ENCODE assay signal across 23 cellular contexts in genomic region chr10:30855131-30855530, GRCh38.
DNase-seq lines count a peak whose midpoint lies in the region; ATAC-seq, FAIRE-seq and TF ChIP-seq lines count a peak whose summit lies in the region.
"Had no signal": no experiment of that assay in that cellular context is flagged by ENCODE, and none has a peak within 500 bp of the region (broad histone marks: within the 10 kb centered on the region; RNA-seq: fewer than 3 reads in every experiment).

No MANE protein-coding gene starts in this region.

- no peak overlapping the region for H2BK12ac ChIP-seq in mesenchymal stem cell (ENCODE audit: low read length in 2 of 2)

- no peaks in the 10 kb centered on the region for H3K9me3 ChIP-seq in mesenchymal stem cell (ENCODE audit: control insufficient read depth, low read length)
- no peaks in the 10 kb centered on the region for H3K9me3 ChIP-seq in testis
- H3K9me3 ChIP-seq: BLaER1, SJSA1 had no signal

- no peaks in the 10 kb centered on the region for H3K27me3 ChIP-seq in mesenchymal stem cell (ENCODE audit: control insufficient read depth in 1 of 2, insufficient read depth in 1 of 2, low read length in 2 of 2)
- H3K27me3 ChIP-seq in testis: no peaks in the 10 kb centered on the region
- H3K27me3 ChIP-seq: BLaER1, SJSA1 had no signal

- TF ChIP-seq POLR2A in H54 (IDR thresholded peaks at IDR 0.05; ENCODE audit: low read depth, low read length) (no peak), NB4 (IDR thresholded peaks at IDR 0.05; ENCODE audit: extremely low read depth, insufficient read length) (no peak), testis (IDR thresholded peaks at IDR 0.05) (no peak)

- no peak overlapping the region for H2BK120ac ChIP-seq in mesenchymal stem cell (ENCODE audit: low read depth, low read length)

- H3K14ac ChIP-seq in mesenchymal stem cell (ENCODE audit: low read length in 2 of 2): no peak overlapping the region

- no peak for ATAC-seq in HG02610 (IDR thresholded peaks at IDR 0.05; ENCODE audit: unreplicated experiment)
- ATAC-seq: HepG2, K562 had no signal

- H2AK5ac ChIP-seq in mesenchymal stem cell (ENCODE audit: low read length, severe bottlenecking): no peak overlapping the region

- DNase-seq in H54 (ENCODE audit: insufficient read length, low spot score): no peak
- DNase-seq in NB4 (ENCODE audit: low read depth): peak; percentile 52
- DNase-seq in mesenchymal stem cell: no peak
- DNase-seq in testis: no peak
- no peak for DNase-seq in stimulated activated CD4-positive, alpha-beta T cell treated with anti-CD3 and anti-CD28 coated beads, Interleukin-4, amount 100 ng/mL, for 4 hours
- no peak for DNase-seq in NCI-H146 (lab: John Stamatoyannopoulos, UW)
- DNase-seq: CD4-positive, CD25-positive, alpha-beta regulatory T cell; DMS153; DND-41; NCI-H1105 treated with DMSO at 0.1 percent for 48 hours; NCI-H2029 treated with DMSO at 0.1 percent for 48 hours; NCI-H2227 treated with DMSO at 0.1 percent for 48 hours; NCI-H526 treated with DMSO at 0.1 percent for 48 hours; Right ventricle myocardium superior; RPMI8226 had no signal

- no peak overlapping the region for H4K91ac ChIP-seq in mesenchymal stem cell (ENCODE audit: low read length)

- H3K4me1 ChIP-seq in mesenchymal stem cell (ENCODE audit: control insufficient read depth, insufficient read depth, low read depth, low read length) (no peaks in the 10 kb centered on the region), testis (peaks cover 20% of the 10 kb centered on the region)
- H3K4me1 ChIP-seq: BLaER1 had no signal

- no peak overlapping the region for H3K23ac ChIP-seq in mesenchymal stem cell (ENCODE audit: low read length in 2 of 2)

- no peak overlapping the region for H3K18ac ChIP-seq in mesenchymal stem cell (ENCODE audit: low read depth in 1 of 2, low read length in 2 of 2)

- H2AFZ ChIP-seq in mesenchymal stem cell (ENCODE audit: low read depth, low read length): no peak overlapping the region

- H3K4me3 ChIP-seq in NB4 (ENCODE audit: low read depth, low read length) (peak overlapping the region; percentile 73), mesenchymal stem cell (ENCODE audit: insufficient read depth in 1 of 2, low read depth in 1 of 2, low read length in 2 of 2) (no peak overlapping the region), testis (no peak overlapping the region)
- H3K4me3 ChIP-seq: BLaER1, K562, SJSA1 had no signal

- no peak overlapping the region for H3K27ac ChIP-seq in mesenchymal stem cell (ENCODE audit: low read length, poor library complexity, severe bottlenecking)
- H3K27ac ChIP-seq in testis: peak overlapping the region; percentile 1 to 7
- H3K27ac ChIP-seq: BLaER1, SJSA1 had no signal

- H4K8ac ChIP-seq in mesenchymal stem cell (ENCODE audit: low read length): peak overlapping the region; percentile 30

- H3K79me1 ChIP-seq in mesenchymal stem cell (replicated peaks; ENCODE audit: low read length, poor library complexity, severe bottlenecking): no peaks in the 10 kb centered on the region

- 93% methylated on average over 5 of the region's 5 CpGs for WGBS in mesenchymal stem cell
- WGBS in testis, 2 donors: 77 to 80% methylated on average over 5 of the region's 5 CpGs

- H3K4me2 ChIP-seq in mesenchymal stem cell (ENCODE audit: low read length, poor library complexity, severe bottlenecking): no peak overlapping the region
- H3K4me2 ChIP-seq: BLaER1 had no signal

- H2BK15ac ChIP-seq in mesenchymal stem cell (ENCODE audit: low read depth, poor library complexity, severe bottlenecking): no peak overlapping the region

- no peak overlapping the region for H2BK5ac ChIP-seq in mesenchymal stem cell (ENCODE audit: low read depth, low read length, poor library complexity, severe bottlenecking)

- FAIRE-seq in H54 (lab: Jason Lieb, UNC): peak; percentile 41
- FAIRE-seq: A204.1, GM12892, GM19239, HepG2, K562 had no signal

- TF ChIP-seq CTCF in NB4 (IDR thresholded peaks at IDR 0.05; ENCODE audit: low read depth, low read length) (no peak), testis (IDR thresholded peaks at IDR 0.05) (no peak)

- H3K9ac ChIP-seq in mesenchymal stem cell (ENCODE audit: low read length): no peak overlapping the region
- H3K9ac ChIP-seq: BLaER1 had no signal

- H3K4ac ChIP-seq in mesenchymal stem cell (ENCODE audit: low read depth in 1 of 2, low read length in 2 of 2): no peak overlapping the region

- peaks cover 0 to 1% of the 10 kb centered on the region in 2 experiments for H3K36me3 ChIP-seq in mesenchymal stem cell (ENCODE audit: control insufficient read depth in 1 of 2, insufficient read depth in 2 of 2, low read depth in 1 of 2, low read length in 2 of 2)
- no peaks in the 10 kb centered on the region for H3K36me3 ChIP-seq in testis (ENCODE audit: low read depth, missing control alignments)
- H3K36me3 ChIP-seq: BLaER1, SJSA1 had no signal

- intact Hi-C loops in testis (cut with DNase I; ENCODE audit: low total_unique reads): no loop called here
